ENCODE assay signal across 11 cellular contexts in the genomic region with DNA sequence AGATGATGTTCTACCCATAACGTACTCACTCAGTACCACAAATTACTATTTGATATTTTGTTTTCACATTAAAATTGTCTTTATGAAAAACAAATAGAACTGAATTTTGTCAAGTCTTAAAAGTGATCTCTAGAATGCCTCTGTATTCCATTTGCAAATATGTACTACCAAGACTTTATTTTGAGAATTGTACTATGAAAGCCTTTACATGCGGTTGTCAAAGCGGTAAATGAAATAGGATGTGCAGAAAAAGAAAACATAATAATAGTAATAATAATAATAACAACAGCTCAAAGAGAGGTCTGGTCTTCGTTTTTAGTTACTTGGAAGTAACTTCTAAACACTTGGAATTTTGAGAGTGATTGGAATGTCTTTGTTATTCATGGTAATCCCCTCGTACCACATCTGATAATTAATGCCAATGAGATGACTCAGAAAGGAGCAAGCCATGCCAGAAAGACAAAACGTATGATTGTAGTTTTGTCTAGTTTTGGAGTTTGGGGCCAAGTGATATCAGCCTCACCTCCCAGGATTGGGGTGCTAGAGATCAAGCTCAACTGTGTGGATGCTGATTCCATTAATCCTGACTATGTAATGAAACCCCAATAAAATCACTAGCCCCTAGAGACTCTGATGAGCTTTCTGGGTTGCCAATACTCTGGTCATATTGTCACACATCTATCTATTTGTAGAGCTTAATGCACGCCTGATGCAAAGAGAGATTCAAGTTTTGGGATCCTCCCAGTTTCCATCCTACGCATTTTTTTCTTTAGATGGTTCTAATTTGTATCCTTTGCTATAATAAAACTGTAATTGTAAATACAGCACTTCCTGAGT. TPM values are rescaled to one million over a fixed set of nuclear protein-coding genes. Genes with fewer than 3 reads are reported as not detected.
DNase-seq lines count a peak whose midpoint lies in the region; ATAC-seq, FAIRE-seq and TF ChIP-seq lines count a peak whose summit lies in the region.
"Had no signal": no experiment of that assay in that cellular context is flagged by ENCODE, and none has a peak within 500 bp of the region (broad histone marks: within the 10 kb centered on the region; RNA-seq: fewer than 3 reads in every experiment).

No MANE protein-coding gene starts in this region.

- 48 to 61% methylated on average over 6 to 8 of the region's 8 CpGs for WGBS in transverse colon (ENCODE audit: low coverage in 1 of 2), 2 donors

- peak; percentile 65 for FAIRE-seq in astrocyte (lab: Jason Lieb, UNC)

- no peaks in the 10 kb centered on the region for H3K79me2 ChIP-seq in astrocyte (ENCODE audit: insufficient read depth, low read length)

- H3K4me1 ChIP-seq in A673 (ENCODE audit: insufficient read depth, low read length, poor library complexity, severe bottlenecking) (peaks cover 13% of the 10 kb centered on the region), astrocyte (ENCODE audit: insufficient read depth, low read length) (peaks cover 7% of the 10 kb centered on the region), transverse colon (peaks cover 0 to 3% (median 0%) of the 10 kb centered on the region in 4 donors)

- no peak for TF ChIP-seq POLR2A in transverse colon (IDR thresholded peaks at IDR 0.05)

- no peaks in the 10 kb centered on the region for H4K20me1 ChIP-seq in astrocyte (ENCODE audit: insufficient read depth, low read length)

- H3K4me2 ChIP-seq in astrocyte (ENCODE audit: low read length): peak overlapping the region; percentile 5

- H3K4me3 ChIP-seq in A673 (ENCODE audit: low read depth, low read length, poor library complexity, severe bottlenecking): no peak overlapping the region
- no peak overlapping the region for H3K4me3 ChIP-seq in astrocyte (ENCODE audit: insufficient read depth, low read depth, low read length)
- H3K4me3 ChIP-seq in transverse colon: no peak overlapping the region

- no TSS peak for BruUV-seq in A673 (replicated peaks; lab: Mats Ljungman, UMichigan)

- no peaks in the 10 kb centered on the region for H3K27me3 Mint-ChIP-seq in astrocyte (ENCODE audit: low read depth, unreplicated experiment)
- peaks cover 2% of the 10 kb centered on the region for H3K27me3 Mint-ChIP-seq in activated CD4-positive, alpha-beta memory T cell treated with anti-CD3 and anti-CD28 coated beads for 36 hours
- peaks cover 15% of the 10 kb centered on the region for H3K27me3 Mint-ChIP-seq in T-helper 17 cell

- H3K4me3 Mint-ChIP-seq in astrocyte (ENCODE audit: unreplicated experiment) (peak overlapping the region; percentile 34), T-helper 17 cell (no peak overlapping the region)
- H3K4me3 Mint-ChIP-seq in activated CD4-positive, alpha-beta memory T cell treated with anti-CD3 and anti-CD28 coated beads for 36 hours: no peak overlapping the region

- no peaks in the 10 kb centered on the region for H3K9me3 ChIP-seq in A673 (ENCODE audit: low read depth, low read length, poor library complexity, severe bottlenecking)
- no peaks in the 10 kb centered on the region for H3K9me3 ChIP-seq in astrocyte (ENCODE audit: insufficient read depth, low read depth, low read length)
- no peaks in the 10 kb centered on the region for H3K9me3 ChIP-seq in T-helper 17 cell (ENCODE audit: control insufficient read depth, low read length, poor library complexity, severe bottlenecking)
- H3K9me3 ChIP-seq in transverse colon: no peaks in the 10 kb centered on the region

- H3K27ac Mint-ChIP-seq in astrocyte (ENCODE audit: unreplicated experiment) (peak overlapping the region; percentile 73), T-helper 17 cell (no peak overlapping the region)
- no peak overlapping the region for H3K27ac Mint-ChIP-seq in activated CD4-positive, alpha-beta memory T cell treated with anti-CD3 and anti-CD28 coated beads for 36 hours

- H3K4me1 Mint-ChIP-seq in astrocyte (ENCODE audit: low read depth, unreplicated experiment) (peaks cover 27% of the 10 kb centered on the region), T-helper 17 cell (no peaks in the 10 kb centered on the region)
- no peaks in the 10 kb centered on the region for H3K4me1 Mint-ChIP-seq in activated CD4-positive, alpha-beta memory T cell treated with anti-CD3 and anti-CD28 coated beads for 36 hours (ENCODE audit: low read depth)

- H3K27ac ChIP-seq in A673 (ENCODE audit: low read depth, low read length, poor library complexity, severe bottlenecking): no peak overlapping the region
- no peak overlapping the region for H3K27ac ChIP-seq in astrocyte (ENCODE audit: low read depth, low read length)
- H3K27ac ChIP-seq in transverse colon: no peak overlapping the region

- no peaks in the 10 kb centered on the region for H3K36me3 ChIP-seq in A673 (ENCODE audit: insufficient read depth, low read length, poor library complexity, severe bottlenecking)
- no peaks in the 10 kb centered on the region for H3K36me3 ChIP-seq in astrocyte (ENCODE audit: insufficient read depth, low read length)
- no peaks in the 10 kb centered on the region for H3K36me3 ChIP-seq in transverse colon

- no peak overlapping the region for H3K9ac ChIP-seq in astrocyte (ENCODE audit: low read length)

- TF ChIP-seq CTCF in A673 (conservative IDR thresholded peaks at IDR 0.05; ENCODE audit: low read depth, low read length) (no peak), astrocyte (IDR thresholded peaks at IDR 0.05; ENCODE audit: insufficient read depth, low read depth, low read length) (no peak), transverse colon (IDR thresholded peaks at IDR 0.05) (no peak)

- TF ChIP-seq EP300 in transverse colon (IDR thresholded peaks at IDR 0.05; ENCODE audit: low read depth): no peak

- in situ Hi-C loops in transverse colon (cut with MboI; ENCODE audit: low pct_ligation_motif_present in 1 of 4, low pct_unique_long_range_greater_than_20kb in 1 of 4, low sequenced_read_pairs in 3 of 4): loop anchor here in 1 of 4 donors (25.0 kb wide), 1 partner anchor 988 kb away; a partner anchor contains a TSS

- H3K27me3 ChIP-seq in A673 (replicated peaks; ENCODE audit: insufficient read depth, low read depth, low read length, poor library complexity) (no peaks in the 10 kb centered on the region), astrocyte (ENCODE audit: insufficient read depth, low read length) (no peaks in the 10 kb centered on the region), transverse colon (no peaks in the 10 kb centered on the region)

- peaks cover under 1% of the 10 kb centered on the region for H3K9me3 Mint-ChIP-seq in astrocyte (ENCODE audit: unreplicated experiment)
- H3K9me3 Mint-ChIP-seq in activated CD4-positive, alpha-beta memory T cell treated with anti-CD3 and anti-CD28 coated beads for 36 hours: peaks cover under 1% of the 10 kb centered on the region

- POLR2A ChIA-PET in A673 (lab: Charles Lee; ENCODE audit: low non-redundant PET): no interaction called here
- POLR2A ChIA-PET in activated CD4-positive, alpha-beta memory T cell treated with anti-CD3 and anti-CD28 coated beads for 36 hours (lab: Charles Lee): no interaction called here

- intact Hi-C loops in A673 (cut with micrococcal nuclease; ENCODE audit: unreplicated experiment) (no loop called here), transverse colon (cut with DNase I; ENCODE audit: low total_unique reads) (no loop called here)
- intact Hi-C loops in activated CD4-positive, alpha-beta memory T cell treated with anti-CD3 and anti-CD28 coated beads for 36 hours (cut with micrococcal nuclease): no loop called here

- CTCF ChIA-PET in A673 (lab: Charles Lee): no interaction called here
- CTCF ChIA-PET in activated CD4-positive, alpha-beta memory T cell treated with anti-CD3 and anti-CD28 coated beads for 36 hours (lab: Charles Lee): interaction anchor here (0.7 kb wide), 1 partner anchor 1209 kb away, joined by 3 read pairs; no protein-coding TSS in a partner anchor

- DNase-seq in A673 (ENCODE audit: low spot score) (peak; percentile 54), astrocyte (ENCODE audit: low read depth) (peak; percentile 70), T-helper 17 cell (no peak), transverse colon (no peak)
- DNase-seq in activated CD4-positive, alpha-beta memory T cell treated with anti-CD3 and anti-CD28 coated beads for 36 hours: no peak
- DNase-seq: amygdala, NCI-H1930 had no signal

- no peak overlapping the region for H2AFZ ChIP-seq in astrocyte (ENCODE audit: low read depth, low read length)

- ATAC-seq in GM19467 (IDR thresholded peaks at IDR 0.05; ENCODE audit: unreplicated experiment) (peak; percentile 12), HG03095 (IDR thresholded peaks at IDR 0.05; ENCODE audit: unreplicated experiment) (peak; percentile 26), T-helper 17 cell (no peak), esophagus mucosa (no peak)
- ATAC-seq: sciatic nerve had no signal

- H3K36me3 Mint-ChIP-seq in astrocyte (ENCODE audit: low read depth, unreplicated experiment): no peaks in the 10 kb centered on the region
- H3K36me3 Mint-ChIP-seq in activated CD4-positive, alpha-beta memory T cell treated with anti-CD3 and anti-CD28 coated beads for 36 hours: no peaks in the 10 kb centered on the region
- no peaks in the 10 kb centered on the region for H3K36me3 Mint-ChIP-seq in T-helper 17 cell (ENCODE audit: low read depth)

RNA-seq across cellular contexts. Expression of a gene that starts 20.2 kb away (rescaled TPM):
- total RNA-seq in A673 (2021): 1.4 and 1.9 TPM in 2 replicates
- total RNA-seq in astrocyte: 3.7 and 6.5 TPM in 2 replicates
- total RNA-seq in activated CD4-positive, alpha-beta memory T cell treated with anti-CD3 and anti-CD28 coated beads for 36 hours: 1 to 10 TPM; 2.5 to 2.6 TPM
- total RNA-seq in T-helper 17 cell: 1 to 10 TPM; 6.6 to 9.3 TPM
- 10 to 100 TPM in 2 of 4 donors, 1 to 10 TPM in 1, not detected in 1; 8.2 to 18.7 (median 12.5) TPM for total RNA-seq in transverse colon
- total RNA-seq in esophagus mucosa: 2.4 TPM

Comparison
In these comparisons a context has a peak if more than half of its experiments do, and no peak if none do; other contexts are left out.
1. DNase-seq: peak in A673 (single experiment) and astrocyte (single experiment); none in activated CD4-positive, alpha-beta memory T cell treated with anti-CD3 and anti-CD28 coated beads for 36 hours (single experiment), T-helper 17 cell (0 of 3) and transverse colon (single experiment).
2. ATAC-seq: peak in GM19467 (single experiment) and HG03095 (single experiment); none in T-helper 17 cell (single experiment) and esophagus mucosa (single experiment).